8 cellular contexts compared by ENCODE assay signal in genomic region chr20:36773548-36774242, GRCh38. TPM values are rescaled to one million over a fixed set of nuclear protein-coding genes. Genes with fewer than 3 reads are reported as not detected.
A peak's percentile ranks its signal among the peaks of the same experiment; 100 is the strongest.
DNase-seq lines count a peak whose midpoint lies in the region; TF ChIP-seq lines count a peak whose summit lies in the region.

A gene with protein sequence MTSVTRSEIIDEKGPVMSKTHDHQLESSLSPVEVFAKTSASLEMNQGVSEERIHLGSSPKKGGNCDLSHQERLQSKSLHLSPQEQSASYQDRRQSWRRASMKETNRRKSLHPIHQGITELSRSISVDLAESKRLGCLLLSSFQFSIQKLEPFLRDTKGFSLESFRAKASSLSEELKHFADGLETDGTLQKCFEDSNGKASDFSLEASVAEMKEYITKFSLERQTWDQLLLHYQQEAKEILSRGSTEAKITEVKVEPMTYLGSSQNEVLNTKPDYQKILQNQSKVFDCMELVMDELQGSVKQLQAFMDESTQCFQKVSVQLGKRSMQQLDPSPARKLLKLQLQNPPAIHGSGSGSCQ (minus strand): TSS chr20:36773763. CDS start chr20:36771458, 2,305 bp downstream.

- no peak for TF ChIP-seq CTCF in GM20000 (IDR thresholded peaks at IDR 0.05; ENCODE audit: extremely low read depth, missing control alignments)

- DNase-seq in COLO668 (lab: John Stamatoyannopoulos, UW; ENCODE audit: unreplicated experiment) (peak; percentile 98), GM20000 (ENCODE audit: low spot score) (peak; percentile 95), HT-29 (ENCODE audit: low spot score) (peak; percentile 100), lung microvascular endothelial cell (ENCODE audit: low read depth in 2 of 2) (peak; percentile 98 to 99)
- peak; percentile 97 for DNase-seq in NK-92 treated with Interleukin-12 subunit alpha and Interleukin-12 subunit beta, amount 100 ng/mL, for 24 hours (lab: John Stamatoyannopoulos, UW)
- peak; percentile 100 for DNase-seq in activated CD8-positive, alpha-beta memory T cell treated with anti-CD3 and anti-CD28 coated beads for 24 hours
- DNase-seq in effector CD8-positive, alpha-beta T cell (lab: John Stamatoyannopoulos, UW): peak; percentile 98
- DNase-seq in stimulated activated CD4-positive, alpha-beta T cell treated with anti-CD3 and anti-CD28 coated beads, TNF-alpha, amount 100 ng/mL, for 4 hours (ENCODE audit: low read depth in 3 of 3): peak; percentile 97 to 99 (median 97)

RNA-seq across cellular contexts. Expression of the gene that starts here (rescaled TPM):
- total RNA-seq in HT-29 (2014; rRNA removed; shearing (Covaris generic)): 23.6 and 28.3 TPM in 2 replicates
- total RNA-seq in lung microvascular endothelial cell: 10.3 and 12.2 TPM in 2 replicates

Comparison
In these comparisons a context has a peak if more than half of its experiments do, and no peak if none do; other contexts are left out.
1. Peak in every context shown above with its lines: DNase-seq.